Comparison of ENCODE assay signal across 1 cellular context in genomic region chr20:18793625-18794427, GRCh38.
TF ChIP-seq lines count a peak whose summit lies in the region.

No MANE protein-coding gene starts in this region.

TF ChIP-seq in K562, 482 proteins besides CTCF, POLR2A, EP300 and RAD21 (continued from another document):
- TF ChIP-seq CREB5 (CRISPR knock-in tag; IDR thresholded peaks at IDR 0.05) = no peak
TF ChIP-seq in K562: peak in this region for 54.
